14 cellular contexts compared by ENCODE assay signal in the genomic region with DNA sequence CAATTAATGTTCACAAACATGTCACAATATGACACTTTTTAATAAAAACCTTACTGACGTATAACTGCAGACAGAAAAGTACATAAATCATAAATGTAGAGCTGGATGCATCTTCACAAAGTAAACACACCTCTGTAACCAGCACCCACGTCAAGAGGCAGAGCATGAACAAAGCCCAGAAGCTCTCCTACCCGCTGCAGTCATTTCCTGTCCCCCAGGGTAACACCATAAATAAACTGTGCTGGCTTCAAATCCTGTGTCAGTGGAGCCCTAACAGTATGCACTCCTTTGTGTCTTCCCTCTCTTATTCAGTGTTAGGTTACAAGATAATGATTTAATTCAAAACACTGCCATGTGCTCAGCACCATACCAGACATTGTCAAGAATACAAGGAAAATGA. TPM values are rescaled to one million over a fixed set of nuclear protein-coding genes. Genes with fewer than 3 reads are reported as not detected.
DNase-seq lines count a peak whose midpoint lies in the region; ATAC-seq and TF ChIP-seq lines count a peak whose summit lies in the region.
"Had no signal": no experiment of that assay in that cellular context is flagged by ENCODE, and none has a peak within 500 bp of the region (broad histone marks: within the 10 kb centered on the region; RNA-seq: fewer than 3 reads in every experiment).

No MANE protein-coding gene starts in this region.

- no peak for TF ChIP-seq POLR2A in gastroesophageal sphincter (IDR thresholded peaks at IDR 0.05)

- no peak for TF ChIP-seq CTCF in VCaP (conservative IDR thresholded peaks at IDR 0.05)
- no peak for TF ChIP-seq CTCF in mucosa of descending colon (IDR thresholded peaks at IDR 0.05)
- TF ChIP-seq CTCF in gastroesophageal sphincter (IDR thresholded peaks at IDR 0.05) = no peak

- H3K9me3 ChIP-seq in mucosa of descending colon (no peaks in the 10 kb centered on the region), gastroesophageal sphincter (peaks cover 0 to 3% (median 0%) of the 10 kb centered on the region in 3 donors)

- no peak overlapping the region for H3K27ac Mint-ChIP-seq in activated CD8-positive, alpha-beta memory T cell treated with anti-CD3 and anti-CD28 coated beads, Interleukin-2, amount 10 ng/mL, durations not matched to agents 7 days and 5 days

- H3K27me3 ChIP-seq in gastroesophageal sphincter = peaks cover 76% of the 10 kb centered on the region

- no peaks in the 10 kb centered on the region for H3K4me1 ChIP-seq in mucosa of descending colon (ENCODE audit: low read depth)
- H3K4me1 ChIP-seq in gastroesophageal sphincter = no peaks in the 10 kb centered on the region
- H3K4me1 ChIP-seq: A549 had no signal

- no peak for TF ChIP-seq EP300 in gastroesophageal sphincter (IDR thresholded peaks at IDR 0.05)

- H3K4me3 ChIP-seq in mucosa of descending colon (no peak overlapping the region), gastroesophageal sphincter (no peak overlapping the region)
- H3K4me3 ChIP-seq: A549 had no signal

- ATAC-seq in mucosa of descending colon (peak; percentile 59), HG03135 (IDR thresholded peaks at IDR 0.05; ENCODE audit: unreplicated experiment) (no peak), gastroesophageal sphincter (no peak)
- ATAC-seq in activated CD8-positive, alpha-beta memory T cell treated with anti-CD3 and anti-CD28 coated beads, Interleukin-2, amount 10 ng/mL, durations not matched to agents 7 days and 5 days = no peak
- ATAC-seq: A549 had no signal

- no peaks in the 10 kb centered on the region for H3K9me3 Mint-ChIP-seq in activated CD8-positive, alpha-beta memory T cell treated with anti-CD3 and anti-CD28 coated beads, Interleukin-2, amount 10 ng/mL, durations not matched to agents 7 days and 5 days (ENCODE audit: low read depth)

- 59 to 68% methylated on average over 3 of the region's 3 CpGs for WGBS in gastroesophageal sphincter (ENCODE audit: low coverage in 1 of 2), 2 donors

- DNase-seq in NCI-H510A treated with DMSO at 0.1 percent for 48 hours (lab: John Stamatoyannopoulos, UW) (peak; percentile 66), NCI-H510A (lab: John Stamatoyannopoulos, UW) (no peak), NCI-H146 treated with DMSO at 0.1 percent for 48 hours (lab: John Stamatoyannopoulos, UW; ENCODE audit: unreplicated experiment) (peak; percentile 8), mucosa of descending colon (no peak)
- DNase-seq in activated CD8-positive, alpha-beta memory T cell treated with anti-CD3 and anti-CD28 coated beads, Interleukin-2, amount 10 ng/mL, durations not matched to agents 7 days and 5 days = no peak
- DNase-seq: activated CD4-positive, CD25-positive, alpha-beta regulatory T cell; islet precursor cell; stimulated activated CD4-positive, alpha-beta T cell treated with anti-CD3 and anti-CD28 coated beads, Interleukin-1b, Interleukin-23, amount 100 ng/mL, for 48 hours had no signal

- intact Hi-C loops in mucosa of descending colon (cut with DNase I, micrococcal nuclease) = no loop called here

- H3K36me3 Mint-ChIP-seq in activated CD8-positive, alpha-beta memory T cell treated with anti-CD3 and anti-CD28 coated beads, Interleukin-2, amount 10 ng/mL, durations not matched to agents 7 days and 5 days = peaks cover 1% of the 10 kb centered on the region

- H3K4me1 Mint-ChIP-seq in activated CD8-positive, alpha-beta memory T cell treated with anti-CD3 and anti-CD28 coated beads, Interleukin-2, amount 10 ng/mL, durations not matched to agents 7 days and 5 days = no peaks in the 10 kb centered on the region

- H3K36me3 ChIP-seq in mucosa of descending colon (ENCODE audit: low read depth) = no peaks in the 10 kb centered on the region
- H3K36me3 ChIP-seq in gastroesophageal sphincter = no peaks in the 10 kb centered on the region

- H3K4me3 Mint-ChIP-seq in activated CD8-positive, alpha-beta memory T cell treated with anti-CD3 and anti-CD28 coated beads, Interleukin-2, amount 10 ng/mL, durations not matched to agents 7 days and 5 days = no peak overlapping the region

- H3K27ac ChIP-seq in VCaP = peak overlapping the region; percentile 3; the same call in 1 of the 2 replicates
- no peak overlapping the region for H3K27ac ChIP-seq in gastroesophageal sphincter
- H3K27ac ChIP-seq: A549 had no signal

- H3K27me3 Mint-ChIP-seq in activated CD8-positive, alpha-beta memory T cell treated with anti-CD3 and anti-CD28 coated beads, Interleukin-2, amount 10 ng/mL, durations not matched to agents 7 days and 5 days = peaks cover 52% of the 10 kb centered on the region

- CTCF ChIA-PET in activated CD8-positive, alpha-beta memory T cell treated with anti-CD3 and anti-CD28 coated beads, Interleukin-2, amount 10 ng/mL, durations not matched to agents 7 days and 5 days (lab: Charles Lee) = no interaction called here

RNA-seq across cellular contexts. Expression of a gene that starts 5.7 kb away (rescaled TPM):
- 10 to 100 TPM in 2 of 3 donors, 1 to 10 TPM in 1; 7.5 to 28.6 (median 22.7) TPM for total RNA-seq in mucosa of descending colon
- 1 to 10 TPM in 1 of 4 donors, under 1 TPM in 2, not detected in 1; 0.19 to 1.3 (median 0.67) TPM for total RNA-seq in gastroesophageal sphincter
- total RNA-seq in activated CD8-positive, alpha-beta memory T cell treated with anti-CD3 and anti-CD28 coated beads, Interleukin-2, amount 10 ng/mL, durations not matched to agents 7 days and 5 days = not detected
- total RNA-seq: fibroblast of villous mesenchyme, ureter had no signal

Comparison
In these comparisons a context has a peak if more than half of its experiments do, and no peak if none do; other contexts are left out.
1. DNase-seq: peak in NCI-H510A treated with DMSO at 0.1 percent for 48 hours (single experiment) and NCI-H146 treated with DMSO at 0.1 percent for 48 hours (single experiment); none in NCI-H510A (single experiment), mucosa of descending colon (0 of 3) and activated CD8-positive, alpha-beta memory T cell treated with anti-CD3 and anti-CD28 coated beads, Interleukin-2, amount 10 ng/mL, durations not matched to agents 7 days and 5 days (single experiment).